In the genomic region with DNA sequence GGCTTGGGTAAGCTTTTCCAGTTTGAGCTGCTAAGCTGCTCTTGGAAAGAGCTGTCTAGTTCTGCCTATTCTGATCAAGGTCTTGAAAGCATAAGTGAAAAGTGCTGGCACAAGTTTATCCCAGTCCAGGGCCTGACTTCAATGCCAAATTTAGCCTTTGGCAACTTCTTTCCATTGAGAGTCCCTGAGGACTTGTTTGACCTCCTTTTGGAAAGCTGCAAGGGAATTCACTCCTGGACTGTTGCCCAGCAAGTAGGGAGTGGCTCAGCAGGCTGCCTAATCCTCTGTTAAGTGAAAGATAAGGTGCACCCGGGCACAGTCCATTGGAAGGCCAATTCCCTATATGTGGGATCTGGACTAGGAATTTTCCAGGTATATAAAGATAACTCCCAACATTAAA, we compare ENCODE assay signal across 11 cellular contexts. TPM values are rescaled to one million over a fixed set of nuclear protein-coding genes. Genes with fewer than 3 reads are reported as not detected.
A peak's percentile ranks its signal among the peaks of the same experiment; 100 is the strongest.
DNase-seq lines count a peak whose midpoint lies in the region; ATAC-seq and TF ChIP-seq lines count a peak whose summit lies in the region.
"Had no signal": no experiment of that assay in that cellular context is flagged by ENCODE, and none has a peak within 500 bp of the region (broad histone marks: within the 10 kb centered on the region; RNA-seq: fewer than 3 reads in every experiment).

No MANE protein-coding gene starts in this region.

- H3K4me3 ChIP-seq in fibroblast of mammary gland (ENCODE audit: control insufficient read depth, low read depth, low read length) = no peak overlapping the region
- H3K4me3 ChIP-seq: K562, sigmoid colon had no signal

- no peak for TF ChIP-seq CTCF in fibroblast of mammary gland (conservative IDR thresholded peaks at IDR 0.05; ENCODE audit: control insufficient read depth, insufficient read depth, low read depth, low read length)

- DNase-seq in Daoy (ENCODE audit: low read depth) = peak; percentile 71
- peak; percentile 71 for DNase-seq in NCI-H446 treated with DMSO at 0.1 percent for 48 hours (lab: John Stamatoyannopoulos, UW)
- peak; percentile 85 for DNase-seq in fibroblast of mammary gland (ENCODE audit: low read depth)
- peak; percentile 11 for DNase-seq in pons (ENCODE audit: low spot score)
- DNase-seq in GDM1 (lab: John Stamatoyannopoulos, UW) = no peak
- DNase-seq in cerebellar cortex (ENCODE audit: low spot score) = no peak
- DNase-seq in activated CD4-positive, CD25-positive, alpha-beta regulatory T cell treated with anti-CD3 and anti-CD28 coated beads, Interleukin-2, amount 50 U/mL, for 72 hours = no peak
- DNase-seq: activated gamma-delta T cell, sigmoid colon had no signal

- ATAC-seq in HG03159 (IDR thresholded peaks at IDR 0.05; ENCODE audit: unreplicated experiment) = no peak
- ATAC-seq: K562 had no signal

RNA-seq across cellular contexts. Expression of gene TANC2, which starts 16.0 kb away (rescaled TPM):
- total RNA-seq in Daoy (2014; rRNA removed; shearing (Covaris generic)) = 19.4 and 46.0 TPM in 2 replicates

Comparison
In these comparisons a context has a peak if more than half of its experiments do, and no peak if none do; other contexts are left out.
1. DNase-seq: peak in Daoy (single experiment), NCI-H446 treated with DMSO at 0.1 percent for 48 hours (single experiment), fibroblast of mammary gland (single experiment) and pons (single experiment); none in GDM1 (single experiment), cerebellar cortex (single experiment) and activated CD4-positive, CD25-positive, alpha-beta regulatory T cell treated with anti-CD3 and anti-CD28 coated beads, Interleukin-2, amount 50 U/mL, for 72 hours (single experiment).